Comparison of ENCODE assay signal across 9 cellular contexts in genomic region chr9:137452761-137453642, GRCh38. TPM values are rescaled to one million over a fixed set of nuclear protein-coding genes. Genes with fewer than 3 reads are reported as not detected.
A peak's percentile ranks its signal among the peaks of the same experiment; 100 is the strongest.
DNase-seq lines count a peak whose midpoint lies in the region; ATAC-seq, FAIRE-seq and TF ChIP-seq lines count a peak whose summit lies in the region.
"Had no signal": no experiment of that assay in that cellular context is flagged by ENCODE, and none has a peak within 500 bp of the region (broad histone marks: within the 10 kb centered on the region; RNA-seq: fewer than 3 reads in every experiment).

No MANE protein-coding gene starts in this region.

- no peaks in the 10 kb centered on the region for H3K9me1 ChIP-seq in keratinocyte (ENCODE audit: control insufficient read depth, extremely low read depth, insufficient read depth, low read length)

- no peaks in the 10 kb centered on the region for H4K20me1 ChIP-seq in keratinocyte (ENCODE audit: control insufficient read depth, extremely low read depth, insufficient read depth, low read length)

- H3K9me3 ChIP-seq in ascending aorta (no peaks in the 10 kb centered on the region), keratinocyte (ENCODE audit: control insufficient read depth, low read depth, low read length) (no peaks in the 10 kb centered on the region)

- H3K9ac ChIP-seq in keratinocyte (ENCODE audit: control insufficient read depth, extremely low read depth, insufficient read depth, low read length) = no peak overlapping the region

- peaks cover 35 to 38% of the 10 kb centered on the region in 2 donors for H3K4me1 ChIP-seq in ascending aorta
- peaks cover 12% of the 10 kb centered on the region for H3K4me1 ChIP-seq in keratinocyte (ENCODE audit: control insufficient read depth, extremely low read depth, insufficient read depth, low read length)

- H3K79me2 ChIP-seq in keratinocyte (ENCODE audit: control insufficient read depth, insufficient read depth, low read length) = peaks cover 2% of the 10 kb centered on the region

- intact Hi-C loops in ascending aorta (cut with DNase I) = loop anchor here (10.0 kb wide), 1 partner anchor 152 kb away; the partner anchor contains the start of gene ARRDC1

- H3K36me3 ChIP-seq in ascending aorta (peaks cover 39 to 57% of the 10 kb centered on the region in 2 donors), keratinocyte (ENCODE audit: control insufficient read depth in 2 of 2, extremely low read depth in 1 of 2, insufficient read depth in 2 of 2, low read length in 2 of 2) (peaks cover 8 to 21% of the 10 kb centered on the region in 2 experiments)

- H3K4me3 ChIP-seq in ascending aorta = no peak overlapping the region
- peak overlapping the region in 1 of 3 experiments; percentile 29 for H3K4me3 ChIP-seq in keratinocyte (ENCODE audit: control insufficient read depth in 2 of 3, extremely low read depth in 1 of 3, insufficient read depth in 2 of 3, low read depth in 1 of 3, low read length in 3 of 3)
- H3K4me3 ChIP-seq in skeletal muscle cell (ENCODE audit: low read depth, low read length) = peak overlapping the region; percentile 37

- peak; percentile 8 to 66 for DNase-seq in ascending aorta (ENCODE audit: low spot score in 2 of 2)
- DNase-seq in keratinocyte (ENCODE audit: low read depth, low spot score) = no peak
- DNase-seq in skeletal muscle cell (ENCODE audit: low read depth) = no peak
- no peak for DNase-seq in DMS114 treated with DMSO at 0.1 percent for 48 hours (lab: John Stamatoyannopoulos, UW; ENCODE audit: unreplicated experiment)
- no peak for DNase-seq in NCI-H446 treated with DMSO at 0.1 percent for 48 hours (lab: John Stamatoyannopoulos, UW)

- no peaks in the 10 kb centered on the region for H3K27me3 ChIP-seq in ascending aorta
- no peaks in the 10 kb centered on the region for H3K27me3 ChIP-seq in keratinocyte (ENCODE audit: control insufficient read depth, extremely low read depth, insufficient read depth, low read length)

- H3K4me2 ChIP-seq in keratinocyte (ENCODE audit: control insufficient read depth, extremely low read depth, insufficient read depth, low read depth, low read length) = peak overlapping the region; percentile 76

- no peak for FAIRE-seq in keratinocyte (lab: Jason Lieb, UNC)
- FAIRE-seq: G401.6 had no signal

- H3K27ac ChIP-seq in ascending aorta (peak overlapping the region in 1 of 2 donors; percentile 24), keratinocyte (ENCODE audit: control insufficient read depth, insufficient read depth, low read length) (no peak overlapping the region)

- no peak overlapping the region for H2AFZ ChIP-seq in keratinocyte (ENCODE audit: control insufficient read depth, low read length)

- peak; percentile 8 for ATAC-seq in GM19035 (IDR thresholded peaks at IDR 0.05; ENCODE audit: unreplicated experiment)
- ATAC-seq in GM21515 (IDR thresholded peaks at IDR 0.05; ENCODE audit: unreplicated experiment) = no peak

- TF ChIP-seq CTCF in ascending aorta (IDR thresholded peaks at IDR 0.05) (no peak), keratinocyte (optimal IDR thresholded peaks at IDR 0.05 in 1 of 3, IDR thresholded peaks at IDR 0.05 in 1 of 3, conservative IDR thresholded peaks at IDR 0.05 in 1 of 3; ENCODE audit: extremely low read depth in 1 of 3, insufficient read depth in 2 of 3, low read length in 3 of 3) (no peak)

- dilution Hi-C loops in keratinocyte (cut with MboI; ENCODE audit: extremely low pct_ligation_motif_present, low sequenced_read_pairs) = no loop called here

RNA-seq across cellular contexts. Expression of gene NSMF, which starts 6.1 kb away (rescaled TPM):
- 231 TPM for total RNA-seq in ascending aorta
- 29.5 to 46.6 TPM (median 33.1 TPM) in 3 replicates for polyA plus RNA-seq in keratinocyte
- 5.6 TPM for polyA plus RNA-seq in keratinocyte (2011; ENCODE audit: low read depth)
- polyA plus RNA-seq in keratinocyte (2011; cell fraction: cytosol; rRNA removed) = 25.8 and 51.4 TPM in 2 replicates
- polyA plus RNA-seq in keratinocyte (2011; cell fraction: nucleus; rRNA removed) = 97.1 and 113 TPM in 2 replicates
- polyA plus RNA-seq in keratinocyte (2012; ENCODE audit: low replicate concordance) = 23.0 and 34.1 TPM in 2 replicates
- polyA minus RNA-seq in keratinocyte = 28.3 to 102 TPM (median 39.7 TPM) in 3 replicates
- polyA minus RNA-seq in keratinocyte (2011; cell fraction: cytosol; rRNA and poly(A)+ RNA removed) = 67.9 TPM
- polyA minus RNA-seq in keratinocyte (2011; cell fraction: nucleus; rRNA and poly(A)+ RNA removed) = 34.3 and 39.8 TPM in 2 replicates

RNA-seq across cellular contexts. Expression of gene ENTPD8, which starts 11.8 kb away (rescaled TPM):
- total RNA-seq in ascending aorta = not detected
- not detected in 3 replicates for polyA plus RNA-seq in keratinocyte
- polyA plus RNA-seq in keratinocyte (2011; ENCODE audit: low read depth) = not detected
- not detected in 2 replicates for polyA plus RNA-seq in keratinocyte (2011; cell fraction: cytosol; rRNA removed)
- polyA plus RNA-seq in keratinocyte (2011; cell fraction: nucleus; rRNA removed) = 0.05 TPM in 1 of 2 replicates, not detected in the other
- polyA plus RNA-seq in keratinocyte (2012; ENCODE audit: low replicate concordance) = not detected in 2 replicates
- polyA minus RNA-seq in keratinocyte = not detected in 3 replicates
- not detected for polyA minus RNA-seq in keratinocyte (2011; cell fraction: cytosol; rRNA and poly(A)+ RNA removed)
- not detected in 2 replicates for polyA minus RNA-seq in keratinocyte (2011; cell fraction: nucleus; rRNA and poly(A)+ RNA removed)
- total RNA-seq: activated T-cell treated with anti-CD3 and anti-CD28 coated beads, Interleukin-2, amount 50 U/mL, for 72 hours had no signal

RNA-seq across cellular contexts. Expression of gene NOXA1, which starts 29.8 kb away (rescaled TPM):
- total RNA-seq in ascending aorta = 6.9 TPM
- 0.07 to 0.33 TPM (median 0.09 TPM) in 3 replicates for polyA plus RNA-seq in keratinocyte
- polyA plus RNA-seq in keratinocyte (2011; ENCODE audit: low read depth) = 0.50 TPM
- 0.14 TPM in 1 of 2 replicates, not detected in the other for polyA plus RNA-seq in keratinocyte (2011; cell fraction: cytosol; rRNA removed)
- polyA plus RNA-seq in keratinocyte (2011; cell fraction: nucleus; rRNA removed) = 0.74 and 1.4 TPM in 2 replicates
- polyA plus RNA-seq in keratinocyte (2012; ENCODE audit: low replicate concordance) = 0.13 and 0.86 TPM in 2 replicates
- not detected in 3 replicates for polyA minus RNA-seq in keratinocyte
- 1.2 TPM for polyA minus RNA-seq in keratinocyte (2011; cell fraction: cytosol; rRNA and poly(A)+ RNA removed)
- polyA minus RNA-seq in keratinocyte (2011; cell fraction: nucleus; rRNA and poly(A)+ RNA removed) = 0.63 and 0.93 TPM in 2 replicates

RNA-seq across cellular contexts. Expression of gene EXD3, which starts 30.0 kb away (rescaled TPM):
- total RNA-seq in ascending aorta = 16.7 TPM
- polyA plus RNA-seq in keratinocyte = 1.5 to 5.4 TPM (median 1.9 TPM) in 3 replicates
- polyA plus RNA-seq in keratinocyte (2011; ENCODE audit: low read depth) = 3.9 TPM
- polyA plus RNA-seq in keratinocyte (2011; cell fraction: cytosol; rRNA removed) = 0.94 and 3.9 TPM in 2 replicates
- 7.1 and 12.1 TPM in 2 replicates for polyA plus RNA-seq in keratinocyte (2011; cell fraction: nucleus; rRNA removed)
- 5.2 and 8.5 TPM in 2 replicates for polyA plus RNA-seq in keratinocyte (2012; ENCODE audit: low replicate concordance)
- polyA minus RNA-seq in keratinocyte = 2.4 to 3.4 TPM (median 2.6 TPM) in 3 replicates
- 5.4 TPM for polyA minus RNA-seq in keratinocyte (2011; cell fraction: cytosol; rRNA and poly(A)+ RNA removed)
- polyA minus RNA-seq in keratinocyte (2011; cell fraction: nucleus; rRNA and poly(A)+ RNA removed) = 3.8 and 5.1 TPM in 2 replicates

Comparison
In these comparisons a context has a peak if more than half of its experiments do, and no peak if none do; other contexts are left out.
1. DNase-seq: peak in ascending aorta (2 of 2); none in keratinocyte (single experiment), skeletal muscle cell (single experiment), DMS114 treated with DMSO at 0.1 percent for 48 hours (single experiment) and NCI-H446 treated with DMSO at 0.1 percent for 48 hours (single experiment).